In the genomic region with DNA sequence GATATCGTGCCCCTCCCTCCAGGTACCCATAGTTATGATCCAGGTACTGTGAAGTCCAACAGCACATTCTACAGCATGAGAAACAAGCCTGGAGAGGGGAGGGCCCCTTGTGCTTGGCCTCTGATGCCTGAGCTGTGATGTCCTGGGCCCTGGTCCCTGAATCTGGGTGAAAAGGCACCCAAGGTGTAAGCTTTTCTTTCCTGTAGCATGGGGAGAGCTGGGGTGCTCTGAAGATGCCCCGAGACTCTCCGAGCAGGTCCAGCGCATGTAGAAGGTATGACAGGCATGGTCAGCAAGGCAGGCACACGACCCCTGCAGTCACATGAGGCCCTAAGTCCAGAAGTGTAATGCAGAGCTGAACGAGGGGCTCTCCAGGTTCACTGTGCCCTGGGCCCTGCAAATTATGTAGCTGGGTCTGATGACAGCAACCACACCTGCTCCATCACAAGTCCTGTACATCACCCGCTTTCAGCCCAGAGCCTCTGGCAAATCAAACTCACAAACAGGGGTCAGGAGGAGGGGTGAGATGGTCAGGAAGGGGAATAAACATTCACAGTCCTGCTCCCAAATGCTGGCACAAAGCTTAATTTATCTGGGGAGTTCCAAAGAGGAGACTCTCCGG, we compare ENCODE assay signal across 21 cellular contexts. TPM values are rescaled to one million over a fixed set of nuclear protein-coding genes. Genes with fewer than 3 reads are reported as not detected.
A peak's percentile ranks its signal among the peaks of the same experiment; 100 is the strongest.
DNase-seq lines count a peak whose midpoint lies in the region; ATAC-seq lines count a peak whose summit lies in the region.
"Had no signal": no experiment of that assay in that cellular context is flagged by ENCODE, and none has a peak within 500 bp of the region (broad histone marks: within the 10 kb centered on the region; RNA-seq: fewer than 3 reads in every experiment).

No MANE protein-coding gene starts in this region.

- no peak overlapping the region for H3K4me2 ChIP-seq in trophoblast cell (ENCODE audit: low read length)
- H3K4me2 ChIP-seq: A549 had no signal

- no peaks in the 10 kb centered on the region for H3K27me3 ChIP-seq in trophoblast cell (ENCODE audit: insufficient read depth, low read length)
- H3K27me3 ChIP-seq: suprapubic skin had no signal

- peaks cover 26% of the 10 kb centered on the region for H3K79me1 ChIP-seq in trophoblast cell (ENCODE audit: low read length)

- no peak overlapping the region for H3K27ac ChIP-seq in trophoblast cell (ENCODE audit: low read depth, low read length)
- H3K27ac ChIP-seq: epithelial cell of prostate had no signal

- H2BK5ac ChIP-seq in trophoblast cell (ENCODE audit: low read depth, low read length, poor library complexity) = no peak overlapping the region

- H2BK120ac ChIP-seq in trophoblast cell (ENCODE audit: insufficient read depth, low read length, poor library complexity) = no peak overlapping the region

- H3K9ac ChIP-seq in trophoblast cell (ENCODE audit: low read length) = no peak overlapping the region

- no peaks in the 10 kb centered on the region for H3K9me3 ChIP-seq in trophoblast cell (ENCODE audit: insufficient read depth, low read depth, low read length)
- H3K9me3 ChIP-seq: A549, suprapubic skin had no signal

- H3K36me3 ChIP-seq in trophoblast cell (ENCODE audit: control insufficient read depth in 1 of 2, insufficient read depth in 2 of 2, low read length in 2 of 2) = no peaks in the 10 kb centered on the region
- H3K36me3 ChIP-seq: suprapubic skin had no signal

- H3K4me3 ChIP-seq in trophoblast cell (ENCODE audit: low read depth, low read length) = no peak overlapping the region
- H3K4me3 ChIP-seq: A549, suprapubic skin had no signal

- peak overlapping the region; percentile 66 for H2AK5ac ChIP-seq in trophoblast cell (ENCODE audit: low read length)

- no peak overlapping the region for H4K8ac ChIP-seq in trophoblast cell (ENCODE audit: low read depth, low read length)

- no CpG with 5 or more reads among the region's 8 CpGs for WGBS in trophoblast cell (ENCODE audit: extremely low coverage, insufficient coverage, insufficient read length)

- no peak overlapping the region for H4K12ac ChIP-seq in trophoblast cell (ENCODE audit: low read depth, low read length)

- peaks cover 7% of the 10 kb centered on the region for H3K79me2 ChIP-seq in trophoblast cell (ENCODE audit: control insufficient read depth, insufficient read depth, low read length, poor library complexity)

- no peak for ATAC-seq in left lobe of liver
- ATAC-seq in HG03457 (IDR thresholded peaks at IDR 0.05; ENCODE audit: unreplicated experiment) = no peak
- ATAC-seq in GM19467 (IDR thresholded peaks at IDR 0.05; ENCODE audit: unreplicated experiment) = no peak
- ATAC-seq: A549; activated T-cell treated with anti-CD3 and anti-CD28 coated beads, Interleukin-2, amount 50 U/mL, for 72 hours; right cardiac atrium had no signal

- H3K18ac ChIP-seq in trophoblast cell (ENCODE audit: low read length) = no peak overlapping the region

- H2AFZ ChIP-seq in trophoblast cell (ENCODE audit: insufficient read depth, low read length, poor library complexity) = no peak overlapping the region

- H3K14ac ChIP-seq in trophoblast cell (ENCODE audit: low read length) = no peak overlapping the region

- peak overlapping the region; percentile 9 for H3K4ac ChIP-seq in trophoblast cell (ENCODE audit: low read depth, low read length)

- DNase-seq in activated effector memory CD4-positive, alpha-beta T cell treated with anti-CD3 and anti-CD28 coated beads, Interleukin-2, amount 50 U/mL, for 16 hours = peak; percentile 37
- DNase-seq in activated effector memory CD4-positive, alpha-beta T cell treated with Interleukin-2 at 50 U/mL for 16 hours = no peak
- DNase-seq in left lobe of liver (ENCODE audit: low spot score) = peak; percentile 41
- no peak for DNase-seq in trophoblast cell
- DNase-seq in NOMO-1 treated with DMSO at 0.1 percent for 48 hours (lab: John Stamatoyannopoulos, UW; ENCODE audit: unreplicated experiment) = no peak
- DNase-seq in stimulated activated CD4-positive, alpha-beta T cell treated with anti-CD3 and anti-CD28 coated beads, Interleukin-1b, Interleukin-23, amount 100 ng/mL, for 48 hours = no peak
- DNase-seq: activated naive CD8-positive, alpha-beta T cell treated with anti-CD3 and anti-CD28 coated beads for 36 hours; activated T-cell treated with anti-CD3 and anti-CD28 coated beads, Interleukin-2, amount 50 U/mL, for 72 hours; DMS79; foreskin melanocyte; midbrain; MV-4-11; NCI-H1930; NCI-H446 treated with DMSO at 0.1 percent for 48 hours; Right ventricle myocardium superior had no signal

- H3K23ac ChIP-seq in trophoblast cell (ENCODE audit: low read length) = no peak overlapping the region

- H4K91ac ChIP-seq in trophoblast cell (ENCODE audit: low read depth, low read length) = no peak overlapping the region

- H3K4me1 ChIP-seq in trophoblast cell (ENCODE audit: control insufficient read depth in 1 of 2, insufficient read depth in 2 of 2, low read length in 2 of 2) = peaks cover 31 to 33% of the 10 kb centered on the region in 2 experiments

- peak overlapping the region; percentile 64 for H2BK12ac ChIP-seq in trophoblast cell (ENCODE audit: low read length)

RNA-seq across cellular contexts. Expression of gene CTSZ, which starts 1.8 kb away (rescaled TPM):
- total RNA-seq in left lobe of liver = 248 TPM
- 62.0 and 62.5 TPM in 2 replicates for polyA plus RNA-seq in trophoblast cell (2013)

RNA-seq across cellular contexts. Expression of gene TUBB1, which starts 10.4 kb away (rescaled TPM):
- 0.25 TPM for total RNA-seq in left lobe of liver
- polyA plus RNA-seq in trophoblast cell (2013) = 0.12 TPM in 2 replicates
- total RNA-seq: activated naive CD8-positive, alpha-beta T cell treated with anti-CD3 and anti-CD28 coated beads for 36 hours; activated T-cell treated with anti-CD3 and anti-CD28 coated beads, Interleukin-2, amount 50 U/mL, for 72 hours had no signal

RNA-seq across cellular contexts. Expression of gene ATP5F1E, which starts 23.3 kb away (rescaled TPM):
- total RNA-seq in left lobe of liver = 33.3 TPM
- 59.8 and 60.8 TPM in 2 replicates for polyA plus RNA-seq in trophoblast cell (2013)

RNA-seq across cellular contexts. Expression of gene NELFCD, which starts 27.8 kb away (rescaled TPM):
- total RNA-seq in left lobe of liver = 34.8 TPM
- 40.7 and 44.1 TPM in 2 replicates for polyA plus RNA-seq in trophoblast cell (2013)

RNA-seq across cellular contexts. Expression of gene PRELID3B, which starts 33.8 kb away (rescaled TPM):
- 16.4 TPM for total RNA-seq in left lobe of liver
- 15.5 and 16.5 TPM in 2 replicates for polyA plus RNA-seq in trophoblast cell (2013)

Comparison
In these comparisons a context has a peak if more than half of its experiments do, and no peak if none do; other contexts are left out.
1. DNase-seq: peak in activated effector memory CD4-positive, alpha-beta T cell treated with anti-CD3 and anti-CD28 coated beads, Interleukin-2, amount 50 U/mL, for 16 hours (single experiment) and left lobe of liver (single experiment); none in activated effector memory CD4-positive, alpha-beta T cell treated with Interleukin-2 at 50 U/mL for 16 hours (single experiment), trophoblast cell (0 of 2), NOMO-1 treated with DMSO at 0.1 percent for 48 hours (single experiment) and stimulated activated CD4-positive, alpha-beta T cell treated with anti-CD3 and anti-CD28 coated beads, Interleukin-1b, Interleukin-23, amount 100 ng/mL, for 48 hours (single experiment).